8 cellular contexts compared by ENCODE assay signal in the genomic region with DNA sequence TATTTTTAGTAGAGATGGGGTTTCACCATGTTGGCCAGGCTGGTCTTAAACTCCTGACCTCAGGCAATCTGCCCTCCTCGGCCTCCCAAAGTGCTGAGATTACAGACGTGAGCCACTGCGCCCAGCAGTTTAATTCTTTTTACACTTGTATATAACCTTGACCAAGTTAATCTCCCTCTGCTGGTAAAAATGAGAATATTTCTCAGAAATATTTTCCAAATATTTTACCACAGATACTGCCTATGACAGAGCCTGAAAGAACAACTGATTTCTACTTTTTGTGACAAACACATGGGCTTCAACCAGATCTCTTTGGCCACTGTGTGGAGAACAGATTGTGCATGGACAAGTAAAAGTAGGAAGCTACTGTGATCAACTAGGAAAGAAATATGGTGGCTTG. TPM values are rescaled to one million over a fixed set of nuclear protein-coding genes. Genes with fewer than 3 reads are reported as not detected.
A peak's percentile ranks its signal among the peaks of the same experiment; 100 is the strongest.
DNase-seq lines count a peak whose midpoint lies in the region; FAIRE-seq and TF ChIP-seq lines count a peak whose summit lies in the region.

No MANE protein-coding gene starts in this region.

- no TSS peak for BruUV-seq in endothelial cell of umbilical vein (replicated peaks; lab: Mats Ljungman, UMichigan)

- DNase-seq in GM10248 (ENCODE audit: extremely low spot score), result peak; percentile 16
- peak; percentile 26 for DNase-seq in NCI-H69 (lab: John Stamatoyannopoulos, UW)
- DNase-seq in endothelial cell of umbilical vein (ENCODE audit: low read depth, low spot score), result peak; percentile 34
- DNase-seq in DMS153 treated with DMSO at 0.1 percent for 48 hours (lab: John Stamatoyannopoulos, UW; ENCODE audit: unreplicated experiment), result no peak
- DNase-seq in GM20000 (ENCODE audit: low spot score), result no peak
- no peak for DNase-seq in islet precursor cell
- DNase-seq in head of caudate nucleus, result no peak

- H3K4me2 ChIP-seq in endothelial cell of umbilical vein (ENCODE audit: insufficient read depth, low read length) (no peak overlapping the region), parathyroid adenoma (ENCODE audit: low read length) (no peak overlapping the region)

- intact Hi-C loops in endothelial cell of umbilical vein (cut with micrococcal nuclease) (loop anchor here (2.0 kb wide), 3 partner anchors 22 to 246 kb away; no protein-coding TSS in a partner anchor), head of caudate nucleus (cut with DNase I) (no loop called here)

- CTCF ChIA-PET in GM10248 (lab: Yijun Ruan, JAX), result interaction anchor here (0.7 to 6.8 kb wide), 12 partner anchors 11 to 405 kb away, joined by 3 to 48 read pairs (median 3); no protein-coding TSS in a partner anchor
- CTCF ChIA-PET in endothelial cell of umbilical vein (lab: Charles Lee), result interaction anchor here (1.0 to 2.7 kb wide), 10 partner anchors 11 to 404 kb away, joined by 3 to 11 read pairs (median 4); no protein-coding TSS in a partner anchor

- no peak overlapping the region for H2AFZ ChIP-seq in endothelial cell of umbilical vein (ENCODE audit: low read depth, low read length)
- H2AFZ ChIP-seq in parathyroid adenoma, result peak overlapping the region; percentile 44

- TF ChIP-seq POLR2A in endothelial cell of umbilical vein (IDR thresholded peaks at IDR 0.05; ENCODE audit: low read depth, low read length), result no peak

- H4K20me1 ChIP-seq in endothelial cell of umbilical vein (replicated peaks; ENCODE audit: control insufficient read depth, extremely low read depth, insufficient read depth, low read length), result no peaks in the 10 kb centered on the region

- H3K79me2 ChIP-seq in endothelial cell of umbilical vein (ENCODE audit: control insufficient read depth, insufficient read depth, low read length), result peaks cover 75% of the 10 kb centered on the region
- H3K79me2 ChIP-seq in parathyroid adenoma, result no peaks in the 10 kb centered on the region

- H3K27ac ChIP-seq in endothelial cell of umbilical vein (ENCODE audit: insufficient read depth, low read depth, low read length) (no peak overlapping the region), parathyroid adenoma (no peak overlapping the region)

- H3K9ac ChIP-seq in endothelial cell of umbilical vein (replicated peaks; ENCODE audit: extremely low read depth, insufficient read depth, low read length) (no peak overlapping the region), parathyroid adenoma (no peak overlapping the region)

- H3K9me3 ChIP-seq in endothelial cell of umbilical vein (replicated peaks; ENCODE audit: control insufficient read depth, insufficient read depth, low read length), result no peaks in the 10 kb centered on the region
- no peaks in the 10 kb centered on the region for H3K9me3 ChIP-seq in parathyroid adenoma (ENCODE audit: control insufficient read depth, low read length)

- POLR2A ChIA-PET in GM10248 (lab: Yijun Ruan, JAX) (no interaction called here), endothelial cell of umbilical vein (lab: Charles Lee) (no interaction called here)

- dilution Hi-C loops in endothelial cell of umbilical vein (cut with MboI; ENCODE audit: extremely low pct_ligation_motif_present, low sequenced_read_pairs), result no loop called here

- H3K9me1 ChIP-seq in endothelial cell of umbilical vein (replicated peaks; ENCODE audit: control insufficient read depth, extremely low read depth, insufficient read depth, low read length), result no peaks in the 10 kb centered on the region

- H3K27me3 ChIP-seq in endothelial cell of umbilical vein (ENCODE audit: control insufficient read depth in 2 of 2, insufficient read depth in 2 of 2, low read length in 2 of 2) (no peaks in the 10 kb centered on the region), parathyroid adenoma (ENCODE audit: control insufficient read depth, insufficient read depth, low read length) (no peaks in the 10 kb centered on the region)

- peak; percentile 42 for FAIRE-seq in endothelial cell of umbilical vein (lab: Jason Lieb, UNC)

- H3K4me1 ChIP-seq in endothelial cell of umbilical vein (ENCODE audit: control insufficient read depth, extremely low read depth, insufficient read depth, low read length) (peaks cover 22% of the 10 kb centered on the region), parathyroid adenoma (no peaks in the 10 kb centered on the region)

- H3K4me3 ChIP-seq in endothelial cell of umbilical vein (replicated peaks in 1 of 3; ENCODE audit: insufficient read depth in 1 of 3, low read depth in 1 of 3, low read length in 3 of 3) (no peak overlapping the region), parathyroid adenoma (ENCODE audit: low read depth, low read length) (no peak overlapping the region)

- TF ChIP-seq CTCF in GM10248 (IDR thresholded peaks at IDR 0.05; ENCODE audit: control extremely low read depth, extremely low read depth, low read depth, missing control alignments), result no peak
- peak in 1 of 2 donors; percentile 10 for TF ChIP-seq CTCF in endothelial cell of umbilical vein (IDR thresholded peaks at IDR 0.05; ENCODE audit: extremely low read depth in 1 of 2, insufficient read depth in 1 of 2, low read depth in 1 of 2, low read length in 2 of 2)
- peak; percentile 53 for TF ChIP-seq CTCF in parathyroid adenoma (IDR thresholded peaks at IDR 0.05)
- no peak for TF ChIP-seq CTCF in GM20000 (IDR thresholded peaks at IDR 0.05; ENCODE audit: extremely low read depth, missing control alignments)

- peaks cover 0 to 5% of the 10 kb centered on the region in 2 experiments for H3K36me3 ChIP-seq in endothelial cell of umbilical vein (ENCODE audit: control insufficient read depth in 2 of 2, extremely low read depth in 1 of 2, insufficient read depth in 2 of 2, low read length in 2 of 2)
- no peaks in the 10 kb centered on the region for H3K36me3 ChIP-seq in parathyroid adenoma (ENCODE audit: control insufficient read depth, insufficient read depth, low read length)

TF ChIP-seq in endothelial cell of umbilical vein, 7 proteins besides CTCF, POLR2A, EP300 and RAD21:
- TF ChIP-seq GATA2 (IDR thresholded peaks at IDR 0.05; ENCODE audit: insufficient read depth, insufficient read length, low read depth, low read length) (no peak), EZH2 (IDR thresholded peaks at IDR 0.05; ENCODE audit: borderline replicate concordance, low read depth, low read length, severe bottlenecking) (no peak), MYC (IDR thresholded peaks at IDR 0.05; ENCODE audit: low read depth, low read length) (no peak), FOS (IDR thresholded peaks at IDR 0.05; ENCODE audit: borderline replicate concordance, insufficient read depth, low read length) (no peak), POLR2AphosphoS5 (IDR thresholded peaks at IDR 0.05; ENCODE audit: insufficient read depth, low read depth, low read length) (no peak), JUN (IDR thresholded peaks at IDR 0.05; ENCODE audit: borderline replicate concordance, insufficient read depth, insufficient read length, low read depth) (no peak)
- TF ChIP-seq, protein P1, sequence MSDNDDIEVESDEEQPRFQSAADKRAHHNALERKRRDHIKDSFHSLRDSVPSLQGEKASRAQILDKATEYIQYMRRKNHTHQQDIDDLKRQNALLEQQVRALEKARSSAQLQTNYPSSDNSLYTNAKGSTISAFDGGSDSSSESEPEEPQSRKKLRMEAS (IDR thresholded peaks at IDR 0.05; ENCODE audit: insufficient read depth, insufficient read length), result no peak

RNA-seq across cellular contexts. Expression of a gene that starts 21.2 kb away (rescaled TPM):
- total RNA-seq in endothelial cell of umbilical vein, result 55.0 and 66.9 TPM in 2 replicates
- 24.8 and 25.2 TPM in 2 replicates for polyA plus RNA-seq in endothelial cell of umbilical vein
- 23.5 and 25.5 TPM in 2 replicates for polyA plus RNA-seq in endothelial cell of umbilical vein (2011; cell fraction: cytosol; rRNA removed)
- polyA plus RNA-seq in endothelial cell of umbilical vein (2011; cell fraction: nucleus; rRNA removed), result 53.5 and 60.0 TPM in 2 replicates
- polyA plus RNA-seq in endothelial cell of umbilical vein (2012), result 35.2 and 36.6 TPM in 2 replicates
- 107 and 133 TPM in 2 replicates for polyA minus RNA-seq in endothelial cell of umbilical vein
- 5.1 TPM for polyA minus RNA-seq in endothelial cell of umbilical vein (2011; cell fraction: cytosol; rRNA and poly(A)+ RNA removed)
- 88.3 and 116 TPM in 2 replicates for polyA minus RNA-seq in endothelial cell of umbilical vein (2011; cell fraction: nucleus; rRNA and poly(A)+ RNA removed)

Comparison
In these comparisons a context has a peak if more than half of its experiments do, and no peak if none do; other contexts are left out.
1. DNase-seq: peak in GM10248 (single experiment), NCI-H69 (single experiment) and endothelial cell of umbilical vein (single experiment); none in DMS153 treated with DMSO at 0.1 percent for 48 hours (single experiment), GM20000 (single experiment), islet precursor cell (single experiment) and head of caudate nucleus (0 of 42).